8 cellular contexts compared by ENCODE assay signal in the genomic region with DNA sequence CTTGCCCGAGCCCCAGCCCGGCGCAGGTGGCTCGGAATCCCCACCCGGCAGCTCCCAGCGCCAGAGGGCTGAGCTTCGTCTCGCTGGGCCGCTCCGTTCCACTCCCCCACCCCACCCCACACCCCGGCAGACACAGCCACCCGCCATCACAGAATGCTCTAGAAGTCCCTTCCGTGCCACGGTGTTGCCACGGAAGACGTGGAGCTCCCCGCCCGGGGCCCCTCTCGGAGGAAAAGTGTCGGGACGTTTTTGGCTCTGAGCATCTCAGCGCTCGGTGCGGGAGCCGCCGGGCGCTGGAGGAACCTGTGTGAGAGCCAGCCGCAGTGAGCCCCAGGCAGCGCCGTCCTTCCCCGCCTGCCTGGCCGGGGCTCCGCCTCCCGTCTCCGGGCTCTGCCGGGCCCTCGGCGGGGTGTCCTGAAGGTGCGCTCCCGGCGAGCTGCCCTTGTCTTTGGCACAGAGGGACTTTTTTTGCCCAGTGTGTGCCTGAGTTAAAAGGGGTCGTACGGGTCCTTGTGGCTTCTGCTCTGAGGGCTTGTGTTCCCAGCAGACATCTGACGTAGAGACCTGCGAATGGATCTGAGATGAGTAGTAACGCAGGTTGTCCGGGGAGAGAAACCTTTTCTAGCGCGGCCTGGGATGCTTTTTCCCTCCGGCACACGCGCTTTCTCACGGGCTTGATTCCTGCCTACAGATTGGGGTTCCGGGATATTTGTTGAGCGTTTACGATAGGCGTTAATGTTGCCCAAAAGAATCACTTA. TPM values are rescaled to one million over a fixed set of nuclear protein-coding genes. Genes with fewer than 3 reads are reported as not detected.
DNase-seq lines count a peak whose midpoint lies in the region; TF ChIP-seq lines count a peak whose summit lies in the region.

No MANE protein-coding gene starts in this region.

- H3K4me3 ChIP-seq in lower leg skin (ENCODE audit: low read depth, poor library complexity, severe bottlenecking) = peak overlapping the region; percentile 80

- peak overlapping the region; percentile 94 for H3K27ac Mint-ChIP-seq in activated CD4-positive, alpha-beta T cell treated with anti-CD3 and anti-CD28 coated beads, Interleukin-2, amount 10 ng/mL, durations not matched to agents 24 days and 14 days
- peak overlapping the region; percentile 89 for H3K27ac Mint-ChIP-seq in dendritic cell treated with granulocyte-macrophage colony-stimulating factor and Interleukin-4, amounts not matched to agents 40 ng/mL and 50 ng/mL, for 4 days

- peaks cover 22% of the 10 kb centered on the region for H3K36me3 Mint-ChIP-seq in activated CD4-positive, alpha-beta T cell treated with anti-CD3 and anti-CD28 coated beads, Interleukin-2, amount 10 ng/mL, durations not matched to agents 24 days and 14 days (ENCODE audit: low read depth)
- peaks cover 22% of the 10 kb centered on the region for H3K36me3 Mint-ChIP-seq in dendritic cell treated with granulocyte-macrophage colony-stimulating factor and Interleukin-4, amounts not matched to agents 40 ng/mL and 50 ng/mL, for 4 days (ENCODE audit: low read depth)

- DNase-seq in activated CD4-positive, CD25-positive, alpha-beta regulatory T cell (lab: John Stamatoyannopoulos, UW) = peak; percentile 34 to 53 (median 44)
- DNase-seq in activated CD4-positive, CD25-positive, alpha-beta regulatory T cell treated with anti-CD3 and anti-CD28 coated beads, Interleukin-2, amount 50 U/mL, for 72 hours = no peak
- peak; percentile 19 for DNase-seq in NCI-H1417 treated with DMSO at 0.1 percent for 48 hours (lab: John Stamatoyannopoulos, UW)
- DNase-seq in activated CD4-positive, alpha-beta T cell treated with anti-CD3 and anti-CD28 coated beads, Interleukin-2, amount 10 ng/mL, durations not matched to agents 24 days and 14 days = peak; percentile 89
- peak; percentile 43 to 93 for DNase-seq in lower leg skin (ENCODE audit: low spot score in 2 of 2)
- peak in 2 of 3 donors; percentile 9 to 52 for DNase-seq in stimulated activated CD4-positive, alpha-beta T cell treated with anti-CD3 and anti-CD28 coated beads, TNF-alpha, amount 100 ng/mL, for 1 hour (ENCODE audit: low read depth in 3 of 3, low spot score in 1 of 3)
- no peak for DNase-seq in dedifferentiated amniotic fluid mesenchymal stem cell (ENCODE audit: extremely low spot score)

- H3K27me3 Mint-ChIP-seq in activated CD4-positive, alpha-beta T cell treated with anti-CD3 and anti-CD28 coated beads, Interleukin-2, amount 10 ng/mL, durations not matched to agents 24 days and 14 days = no peaks in the 10 kb centered on the region
- H3K27me3 Mint-ChIP-seq in dendritic cell treated with granulocyte-macrophage colony-stimulating factor and Interleukin-4, amounts not matched to agents 40 ng/mL and 50 ng/mL, for 4 days = peaks cover 4% of the 10 kb centered on the region

- no peak for TF ChIP-seq CTCF in lower leg skin (IDR thresholded peaks at IDR 0.05)

- TF ChIP-seq POLR2A in lower leg skin (IDR thresholded peaks at IDR 0.05) = no peak

- H3K9me3 Mint-ChIP-seq in activated CD4-positive, alpha-beta T cell treated with anti-CD3 and anti-CD28 coated beads, Interleukin-2, amount 10 ng/mL, durations not matched to agents 24 days and 14 days = peaks cover 2% of the 10 kb centered on the region
- H3K9me3 Mint-ChIP-seq in dendritic cell treated with granulocyte-macrophage colony-stimulating factor and Interleukin-4, amounts not matched to agents 40 ng/mL and 50 ng/mL, for 4 days = no peaks in the 10 kb centered on the region

- WGBS in lower leg skin, 2 donors = 2 to 4% methylated on average over 32 to 42 of the region's 57 CpGs

- intact Hi-C loops in activated CD4-positive, alpha-beta T cell treated with anti-CD3 and anti-CD28 coated beads, Interleukin-2, amount 10 ng/mL, durations not matched to agents 24 days and 14 days (cut with micrococcal nuclease) = loop anchor here (5.0 to 10.0 kb wide), 6 partner anchors 48 to 843 kb away; a partner anchor contains a TSS
- intact Hi-C loops in dendritic cell treated with granulocyte-macrophage colony-stimulating factor and Interleukin-4, amounts not matched to agents 40 ng/mL and 50 ng/mL, for 4 days (cut with micrococcal nuclease) = loop anchor here (5.0 kb wide), 2 partner anchors 72 to 97 kb away; no protein-coding TSS in a partner anchor
- intact Hi-C loops in lower leg skin (cut with DNase I; ENCODE audit: low total_unique reads) = no loop called here

- H3K4me1 Mint-ChIP-seq in activated CD4-positive, alpha-beta T cell treated with anti-CD3 and anti-CD28 coated beads, Interleukin-2, amount 10 ng/mL, durations not matched to agents 24 days and 14 days = peaks cover 26% of the 10 kb centered on the region
- peaks cover 30% of the 10 kb centered on the region for H3K4me1 Mint-ChIP-seq in dendritic cell treated with granulocyte-macrophage colony-stimulating factor and Interleukin-4, amounts not matched to agents 40 ng/mL and 50 ng/mL, for 4 days (ENCODE audit: low read depth)

- peak overlapping the region; percentile 90 for H3K4me3 Mint-ChIP-seq in activated CD4-positive, alpha-beta T cell treated with anti-CD3 and anti-CD28 coated beads, Interleukin-2, amount 10 ng/mL, durations not matched to agents 24 days and 14 days
- peak overlapping the region; percentile 91 for H3K4me3 Mint-ChIP-seq in dendritic cell treated with granulocyte-macrophage colony-stimulating factor and Interleukin-4, amounts not matched to agents 40 ng/mL and 50 ng/mL, for 4 days

RNA-seq across cellular contexts. Expression of a gene that starts 1.8 kb away (rescaled TPM):
- total RNA-seq in activated CD4-positive, alpha-beta T cell treated with anti-CD3 and anti-CD28 coated beads, Interleukin-2, amount 10 ng/mL, durations not matched to agents 24 days and 14 days = 47.0 and 52.8 TPM in 2 replicates
- total RNA-seq in lower leg skin = 10 to 100 TPM; 23.0 to 34.1 (median 27.8) TPM

Comparison
In these comparisons a context has a peak if more than half of its experiments do, and no peak if none do; other contexts are left out.
1. DNase-seq: peak in activated CD4-positive, CD25-positive, alpha-beta regulatory T cell (4 of 4), NCI-H1417 treated with DMSO at 0.1 percent for 48 hours (single experiment), activated CD4-positive, alpha-beta T cell treated with anti-CD3 and anti-CD28 coated beads, Interleukin-2, amount 10 ng/mL, durations not matched to agents 24 days and 14 days (single experiment), lower leg skin (2 of 2) and stimulated activated CD4-positive, alpha-beta T cell treated with anti-CD3 and anti-CD28 coated beads, TNF-alpha, amount 100 ng/mL, for 1 hour (2 of 3); none in activated CD4-positive, CD25-positive, alpha-beta regulatory T cell treated with anti-CD3 and anti-CD28 coated beads, Interleukin-2, amount 50 U/mL, for 72 hours (single experiment) and dedifferentiated amniotic fluid mesenchymal stem cell (single experiment).